ENCODE assay signal across 8 cellular contexts in the genomic region with DNA sequence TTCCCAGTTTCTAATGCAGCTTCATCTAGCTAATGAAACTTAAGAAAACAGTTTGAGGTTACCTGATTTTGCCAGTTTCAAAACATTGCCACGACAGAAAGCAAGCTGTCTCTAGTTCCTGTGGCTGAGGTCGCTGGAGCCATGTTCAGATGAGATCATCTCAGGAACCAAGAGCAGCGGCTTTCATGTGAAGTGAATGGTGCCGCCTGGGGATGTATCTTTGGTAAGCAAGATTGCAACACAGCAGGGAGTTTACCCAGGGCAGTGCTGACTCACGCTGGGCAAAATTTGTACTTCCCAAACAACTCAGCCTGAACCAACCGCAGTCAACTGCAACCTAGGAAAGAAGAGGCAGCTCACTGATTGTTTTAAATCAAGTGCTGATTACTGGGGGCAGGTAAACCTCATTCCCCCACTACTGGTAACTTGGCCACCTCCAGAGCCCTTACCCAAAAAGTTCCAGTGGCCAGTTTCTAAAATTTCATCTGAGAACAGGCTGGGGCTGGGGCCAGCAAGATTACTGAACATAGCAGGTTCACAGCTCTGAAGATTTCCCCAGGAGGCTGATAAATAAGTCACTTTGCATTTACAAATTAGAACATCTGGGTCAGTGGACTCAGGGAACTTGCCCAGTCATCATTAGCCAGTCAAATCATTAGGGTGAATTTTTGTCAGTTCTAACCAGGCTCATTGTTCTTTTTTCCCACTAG. TPM values are rescaled to one million over a fixed set of nuclear protein-coding genes. Genes with fewer than 3 reads are reported as not detected.
DNase-seq lines count a peak whose midpoint lies in the region; ATAC-seq and TF ChIP-seq lines count a peak whose summit lies in the region.

A gene with protein sequence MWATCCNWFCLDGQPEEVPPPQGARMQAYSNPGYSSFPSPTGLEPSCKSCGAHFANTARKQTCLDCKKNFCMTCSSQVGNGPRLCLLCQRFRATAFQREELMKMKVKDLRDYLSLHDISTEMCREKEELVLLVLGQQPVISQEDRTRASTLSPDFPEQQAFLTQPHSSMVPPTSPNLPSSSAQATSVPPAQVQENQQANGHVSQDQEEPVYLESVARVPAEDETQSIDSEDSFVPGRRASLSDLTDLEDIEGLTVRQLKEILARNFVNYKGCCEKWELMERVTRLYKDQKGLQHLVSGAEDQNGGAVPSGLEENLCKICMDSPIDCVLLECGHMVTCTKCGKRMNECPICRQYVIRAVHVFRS (minus strand): TSS at position 194 of the 710 bp plus-strand sequence. CDS start 37,154 bp downstream, outside the sequence.

- peak within 1 kb of the TSS; percentile 78 to 92 (median 81) for H3K27ac ChIP-seq in gastroesophageal sphincter
- peak within 1 kb of the TSS; percentile 98 for H3K27ac ChIP-seq in substantia nigra (ENCODE audit: low read depth, low read length, poor library complexity, severe bottlenecking)

- H3K4me1 ChIP-seq in gastroesophageal sphincter: peaks cover 0 to 19% (median 6%) of the 10 kb centered on the region in 3 donors

- H3K27me3 ChIP-seq in gastroesophageal sphincter: no peaks in the 10 kb centered on the region

- DNase-seq in DMS79 treated with DMSO at 0.1 percent for 48 hours (lab: John Stamatoyannopoulos, UW): peak; percentile 98
- peak; percentile 96 for DNase-seq in KBM-7
- peak; percentile 89 for DNase-seq in SIG-M5 (lab: John Stamatoyannopoulos, UW)
- DNase-seq in activated naive CD4-positive, alpha-beta T cell treated with Interleukin-2 at 50 U/mL for 16 hours: peak; percentile 89
- DNase-seq in non-pigmented ciliary epithelial cell (ENCODE audit: low read depth): peak; percentile 95
- peak in 48 of 49 donors; percentile 28 to 97 (median 83) for DNase-seq in substantia nigra (lab: John Stamatoyannopoulos, UW)

- no peaks in the 10 kb centered on the region for H3K9me3 ChIP-seq in gastroesophageal sphincter

- H3K36me3 ChIP-seq in gastroesophageal sphincter: peaks cover 0 to 13% of the 10 kb centered on the region in 2 donors

- TF ChIP-seq CTCF in gastroesophageal sphincter (IDR thresholded peaks at IDR 0.05): peak in 3 of 4 experiments; percentile 26 to 39 (median 35)

- TF ChIP-seq POLR2A in gastroesophageal sphincter (IDR thresholded peaks at IDR 0.05): peak in 1 of 2 donors; percentile 6

- in situ Hi-C loops in KBM-7 (cut with MboI; ENCODE audit: low pct_unique_long_range_greater_than_20kb, low sequenced_read_pairs): no loop called here

- peak; percentile 80 for ATAC-seq in GM21717 (IDR thresholded peaks at IDR 0.05; ENCODE audit: unreplicated experiment)
- peak; percentile 99 for ATAC-seq in gastroesophageal sphincter

- WGBS in gastroesophageal sphincter (ENCODE audit: low coverage in 1 of 2), 2 donors: 1 to 5% methylated on average over 4 to 6 of the region's 6 CpGs

- no peak for TF ChIP-seq EP300 in gastroesophageal sphincter (IDR thresholded peaks at IDR 0.05)

- peak within 1 kb of the TSS; percentile 12 to 31 for H3K4me3 ChIP-seq in gastroesophageal sphincter

RNA-seq across cellular contexts. Expression of the gene that starts here (rescaled TPM):
- total RNA-seq in gastroesophageal sphincter: 10 to 100 TPM; 16.7 to 43.8 (median 30.8) TPM

Comparison
In these comparisons a context has a peak if more than half of its experiments do, and no peak if none do; other contexts are left out.
1. Peak in every context shown above with its lines: DNase-seq, ATAC-seq, H3K4me3 ChIP-seq and H3K27ac ChIP-seq.